In genomic region chr13:113816925-113817859, GRCh38 we compare ENCODE assay signal across 8 cellular contexts. TPM values are rescaled to one million over a fixed set of nuclear protein-coding genes. Genes with fewer than 3 reads are reported as not detected.
DNase-seq lines count a peak whose midpoint lies in the region; ATAC-seq, FAIRE-seq and TF ChIP-seq lines count a peak whose summit lies in the region.

No MANE protein-coding gene starts in this region.

- H3K27me3 ChIP-seq in MG63, result no peaks in the 10 kb centered on the region
- no peaks in the 10 kb centered on the region for H3K27me3 ChIP-seq in prostate gland (replicated peaks; ENCODE audit: insufficient read depth)

- FAIRE-seq in urothelium cell line (lab: Jason Lieb, UNC), result peak; percentile 100

- peaks cover 42% of the 10 kb centered on the region for H3K36me3 ChIP-seq in MG63
- H3K36me3 ChIP-seq in prostate gland, result no peaks in the 10 kb centered on the region

- no peak for TF ChIP-seq POLR2A in prostate gland (IDR thresholded peaks at IDR 0.05)

- intact Hi-C loops in Right ventricle myocardium superior (cut with DNase I), result loop anchor here (5.0 kb wide), 3 partner anchors 70 to 130 kb away; no protein-coding TSS in a partner anchor
- intact Hi-C loops in prostate gland (cut with DNase I), result loop anchor here (2.0 kb wide), 2 partner anchors 88 to 130 kb away; no protein-coding TSS in a partner anchor

- no peaks in the 10 kb centered on the region for H3K27me3 Mint-ChIP-seq in activated naive CD8-positive, alpha-beta T cell

- peak; percentile 61 to 93 (median 86) for TF ChIP-seq CTCF in prostate gland (IDR thresholded peaks at IDR 0.05)

- peak overlapping the region in 1 of 2 donors; percentile 8 for H3K27ac ChIP-seq in prostate gland

- H3K4me1 Mint-ChIP-seq in activated naive CD8-positive, alpha-beta T cell (ENCODE audit: low read depth), result peaks cover 14% of the 10 kb centered on the region

- H3K4me3 Mint-ChIP-seq in activated naive CD8-positive, alpha-beta T cell, result peak overlapping the region; percentile 92

- H3K9me3 ChIP-seq in MG63, result no peaks in the 10 kb centered on the region
- no peaks in the 10 kb centered on the region for H3K9me3 ChIP-seq in prostate gland

- ATAC-seq in GM18502 (IDR thresholded peaks at IDR 0.05; ENCODE audit: poor library complexity, unreplicated experiment) (peak; percentile 57), SK-N-SH treated with all-trans-retinoic acid at 6 μM for 48 hours (peak; percentile 14), Right ventricle myocardium superior (ENCODE audit: poor library complexity) (peak; percentile 52)

- H3K4me1 ChIP-seq in prostate gland (replicated peaks), result peaks cover 14% of the 10 kb centered on the region

- H3K27ac Mint-ChIP-seq in activated naive CD8-positive, alpha-beta T cell, result peak overlapping the region; percentile 11

- WGBS in prostate gland, result 18% methylated on average over 24 of the region's 25 CpGs

- no peaks in the 10 kb centered on the region for H3K36me3 Mint-ChIP-seq in activated naive CD8-positive, alpha-beta T cell

- H3K4me3 ChIP-seq in MG63, result no peak overlapping the region
- H3K4me3 ChIP-seq in prostate gland, result no peak overlapping the region

- peak; percentile 91 for DNase-seq in 8988T
- peak; percentile 93 for DNase-seq in MG63
- DNase-seq in Right ventricle myocardium superior, result peak; percentile 92
- DNase-seq in prostate gland (ENCODE audit: low spot score), result peak; percentile 88
- DNase-seq in urothelium cell line (ENCODE audit: low spot score), result peak; percentile 88

- H3K9me3 Mint-ChIP-seq in activated naive CD8-positive, alpha-beta T cell (ENCODE audit: low read depth), result no peaks in the 10 kb centered on the region

TF ChIP-seq in SK-N-SH treated with all-trans-retinoic acid at 6 μM for 48 hours, 23 proteins besides CTCF, POLR2A, EP300 and RAD21:
- no peak for TF ChIP-seq GLIS3 (CRISPR knock-in tag; IDR thresholded peaks at IDR 0.05)
- no peak for TF ChIP-seq ARNTL (CRISPR knock-in tag; IDR thresholded peaks at IDR 0.05; ENCODE audit: borderline replicate concordance, low read depth)
- no peak for TF ChIP-seq ZFP3 (CRISPR knock-in tag; IDR thresholded peaks at IDR 0.05)
- TF ChIP-seq, protein P1, sequence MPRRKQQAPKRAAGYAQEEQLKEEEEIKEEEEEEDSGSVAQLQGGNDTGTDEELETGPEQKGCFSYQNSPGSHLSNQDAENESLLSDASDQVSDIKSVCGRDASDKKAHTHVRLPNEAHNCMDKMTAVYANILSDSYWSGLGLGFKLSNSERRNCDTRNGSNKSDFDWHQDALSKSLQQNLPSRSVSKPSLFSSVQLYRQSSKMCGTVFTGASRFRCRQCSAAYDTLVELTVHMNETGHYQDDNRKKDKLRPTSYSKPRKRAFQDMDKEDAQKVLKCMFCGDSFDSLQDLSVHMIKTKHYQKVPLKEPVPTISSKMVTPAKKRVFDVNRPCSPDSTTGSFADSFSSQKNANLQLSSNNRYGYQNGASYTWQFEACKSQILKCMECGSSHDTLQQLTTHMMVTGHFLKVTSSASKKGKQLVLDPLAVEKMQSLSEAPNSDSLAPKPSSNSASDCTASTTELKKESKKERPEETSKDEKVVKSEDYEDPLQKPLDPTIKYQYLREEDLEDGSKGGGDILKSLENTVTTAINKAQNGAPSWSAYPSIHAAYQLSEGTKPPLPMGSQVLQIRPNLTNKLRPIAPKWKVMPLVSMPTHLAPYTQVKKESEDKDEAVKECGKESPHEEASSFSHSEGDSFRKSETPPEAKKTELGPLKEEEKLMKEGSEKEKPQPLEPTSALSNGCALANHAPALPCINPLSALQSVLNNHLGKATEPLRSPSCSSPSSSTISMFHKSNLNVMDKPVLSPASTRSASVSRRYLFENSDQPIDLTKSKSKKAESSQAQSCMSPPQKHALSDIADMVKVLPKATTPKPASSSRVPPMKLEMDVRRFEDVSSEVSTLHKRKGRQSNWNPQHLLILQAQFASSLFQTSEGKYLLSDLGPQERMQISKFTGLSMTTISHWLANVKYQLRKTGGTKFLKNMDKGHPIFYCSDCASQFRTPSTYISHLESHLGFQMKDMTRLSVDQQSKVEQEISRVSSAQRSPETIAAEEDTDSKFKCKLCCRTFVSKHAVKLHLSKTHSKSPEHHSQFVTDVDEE (CRISPR knock-in tag; IDR thresholded peaks at IDR 0.05), result no peak
- no peak for TF ChIP-seq ZFP30 (CRISPR knock-in tag; IDR thresholded peaks at IDR 0.05)
- no peak for TF ChIP-seq ESRRG (CRISPR knock-in tag; IDR thresholded peaks at IDR 0.05)
- TF ChIP-seq TOX (CRISPR knock-in tag; IDR thresholded peaks at IDR 0.05; ENCODE audit: borderline replicate concordance), result no peak
- no peak for TF ChIP-seq BACH2 (CRISPR knock-in tag; IDR thresholded peaks at IDR 0.05; ENCODE audit: borderline replicate concordance)
- TF ChIP-seq, protein P2, sequence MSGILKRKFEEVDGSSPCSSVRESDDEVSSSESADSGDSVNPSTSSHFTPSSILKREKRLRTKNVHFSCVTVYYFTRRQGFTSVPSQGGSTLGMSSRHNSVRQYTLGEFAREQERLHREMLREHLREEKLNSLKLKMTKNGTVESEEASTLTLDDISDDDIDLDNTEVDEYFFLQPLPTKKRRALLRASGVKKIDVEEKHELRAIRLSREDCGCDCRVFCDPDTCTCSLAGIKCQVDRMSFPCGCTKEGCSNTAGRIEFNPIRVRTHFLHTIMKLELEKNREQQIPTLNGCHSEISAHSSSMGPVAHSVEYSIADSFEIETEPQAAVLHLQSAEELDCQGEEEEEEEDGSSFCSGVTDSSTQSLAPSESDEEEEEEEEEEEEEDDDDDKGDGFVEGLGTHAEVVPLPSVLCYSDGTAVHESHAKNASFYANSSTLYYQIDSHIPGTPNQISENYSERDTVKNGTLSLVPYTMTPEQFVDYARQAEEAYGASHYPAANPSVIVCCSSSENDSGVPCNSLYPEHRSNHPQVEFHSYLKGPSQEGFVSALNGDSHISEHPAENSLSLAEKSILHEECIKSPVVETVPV (CRISPR knock-in tag; IDR thresholded peaks at IDR 0.05), result no peak
- no peak for TF ChIP-seq ZC3H10 (CRISPR knock-in tag; IDR thresholded peaks at IDR 0.05)
- TF ChIP-seq ISL1 (CRISPR knock-in tag; IDR thresholded peaks at IDR 0.05), result no peak
- no peak for TF ChIP-seq PPARA (CRISPR knock-in tag; IDR thresholded peaks at IDR 0.05; ENCODE audit: borderline replicate concordance)
- TF ChIP-seq SNAI2 (CRISPR knock-in tag; IDR thresholded peaks at IDR 0.05), result no peak
- TF ChIP-seq, protein P3, sequence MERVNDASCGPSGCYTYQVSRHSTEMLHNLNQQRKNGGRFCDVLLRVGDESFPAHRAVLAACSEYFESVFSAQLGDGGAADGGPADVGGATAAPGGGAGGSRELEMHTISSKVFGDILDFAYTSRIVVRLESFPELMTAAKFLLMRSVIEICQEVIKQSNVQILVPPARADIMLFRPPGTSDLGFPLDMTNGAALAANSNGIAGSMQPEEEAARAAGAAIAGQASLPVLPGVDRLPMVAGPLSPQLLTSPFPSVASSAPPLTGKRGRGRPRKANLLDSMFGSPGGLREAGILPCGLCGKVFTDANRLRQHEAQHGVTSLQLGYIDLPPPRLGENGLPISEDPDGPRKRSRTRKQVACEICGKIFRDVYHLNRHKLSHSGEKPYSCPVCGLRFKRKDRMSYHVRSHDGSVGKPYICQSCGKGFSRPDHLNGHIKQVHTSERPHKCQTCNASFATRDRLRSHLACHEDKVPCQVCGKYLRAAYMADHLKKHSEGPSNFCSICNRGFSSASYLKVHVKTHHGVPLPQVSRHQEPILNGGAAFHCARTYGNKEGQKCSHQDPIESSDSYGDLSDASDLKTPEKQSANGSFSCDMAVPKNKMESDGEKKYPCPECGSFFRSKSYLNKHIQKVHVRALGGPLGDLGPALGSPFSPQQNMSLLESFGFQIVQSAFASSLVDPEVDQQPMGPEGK (CRISPR knock-in tag; IDR thresholded peaks at IDR 0.05; ENCODE audit: borderline replicate concordance), result no peak

RNA-seq across cellular contexts. Expression of gene GAS6, which starts 46.7 kb away (rescaled TPM):
- 332 and 394 TPM in 2 replicates for total RNA-seq in MG63 (2014; rRNA removed; shearing (Covaris generic); ENCODE audit: low replicate concordance)
- total RNA-seq in Right ventricle myocardium superior, result 181 TPM
- 100 to 1,000 TPM; 116 to 432 TPM for total RNA-seq in prostate gland

RNA-seq across cellular contexts. Expression of gene TMEM255B, which starts 58.2 kb away (rescaled TPM):
- 1.4 TPM in 1 of 2 replicates, not detected in the other for total RNA-seq in MG63 (2014; rRNA removed; shearing (Covaris generic); ENCODE audit: low replicate concordance)
- total RNA-seq in Right ventricle myocardium superior, result 6.9 TPM
- total RNA-seq in prostate gland, result 1 to 10 TPM in 1 of 2 donors, under 1 TPM in 1; 0.96 to 4.6 TPM
